Comparison of ENCODE assay signal across 9 cellular contexts in genomic region chr14:22928237-22929103, GRCh38. TPM values are rescaled to one million over a fixed set of nuclear protein-coding genes. Genes with fewer than 3 reads are reported as not detected.
DNase-seq lines count a peak whose midpoint lies in the region; TF ChIP-seq lines count a peak whose summit lies in the region.
"Had no signal": no experiment of that assay in that cellular context is flagged by ENCODE, and none has a peak within 500 bp of the region (broad histone marks: within the 10 kb centered on the region; RNA-seq: fewer than 3 reads in every experiment).

No MANE protein-coding gene starts in this region.

- H3K4me3 ChIP-seq in kidney epithelial cell (ENCODE audit: low read depth, low read length), result peak overlapping the region; percentile 92
- peak overlapping the region; percentile 44 to 86 (median 75) for H3K4me3 ChIP-seq in tibial nerve

- peaks cover 2% of the 10 kb centered on the region for H3K36me3 ChIP-seq in kidney epithelial cell (ENCODE audit: control insufficient read depth, insufficient read depth, low read length)
- peaks cover 2 to 33% (median 7%) of the 10 kb centered on the region in 3 donors for H3K36me3 ChIP-seq in tibial nerve

- no peak for TF ChIP-seq POLR2A in tibial nerve (IDR thresholded peaks at IDR 0.05)

- 16 to 19% methylated on average over 12 of the region's 12 CpGs for WGBS in tibial nerve, 2 donors

- peak; percentile 5 for DNase-seq in activated naive CD4-positive, alpha-beta T cell treated with Interleukin-2 at 50 U/mL for 16 hours
- no peak for DNase-seq in activated naive CD4-positive, alpha-beta T cell (lab: John Stamatoyannopoulos, UW)
- DNase-seq in kidney epithelial cell (ENCODE audit: low read depth) (no peak), tibial nerve (ENCODE audit: low spot score in 2 of 2) (peak in 1 of 2 donors; percentile 12), NCI-H446 treated with DMSO at 0.1 percent for 48 hours (lab: John Stamatoyannopoulos, UW) (no peak), COLO829 (ENCODE audit: low spot score) (no peak), NCI-H1105 (lab: John Stamatoyannopoulos, UW) (no peak)

- no peak for TF ChIP-seq CTCF in kidney epithelial cell (IDR thresholded peaks at IDR 0.05; ENCODE audit: insufficient read depth, low read length, poor library complexity, severe bottlenecking)
- no peak for TF ChIP-seq CTCF in tibial nerve (IDR thresholded peaks at IDR 0.05)

- H3K9me3 ChIP-seq in tibial nerve, result no peaks in the 10 kb centered on the region

- peak overlapping the region; percentile 92 for H3K27ac ChIP-seq in angular gyrus (ENCODE audit: low read depth, low read length)
- H3K27ac ChIP-seq in tibial nerve, result peak overlapping the region; percentile 62 to 97 (median 90)

- H3K4me1 ChIP-seq in tibial nerve, result peaks cover 0 to 20% (median 12%) of the 10 kb centered on the region in 4 donors

- H3K27me3 ChIP-seq in kidney epithelial cell (ENCODE audit: control insufficient read depth, insufficient read depth, low read length), result no peaks in the 10 kb centered on the region
- no peaks in the 10 kb centered on the region for H3K27me3 ChIP-seq in tibial nerve

- no peak for TF ChIP-seq EP300 in tibial nerve (IDR thresholded peaks at IDR 0.05)

RNA-seq across cellular contexts. Expression of gene PRMT5, which starts 0.7 kb away (rescaled TPM):
- 94.0 and 107 TPM in 2 replicates for total RNA-seq in kidney epithelial cell
- total RNA-seq in tibial nerve, result 10 to 100 TPM; 60.6 to 82.5 (median 76.8) TPM

RNA-seq across cellular contexts. Expression of gene RBM23, which starts 9.5 kb away (rescaled TPM):
- 96.1 and 146 TPM in 2 replicates for total RNA-seq in kidney epithelial cell
- total RNA-seq in tibial nerve, result 100 to 1,000 TPM in 3 of 4 donors, 10 to 100 TPM in 1; 81.9 to 633 (median 298) TPM

RNA-seq across cellular contexts. Expression of gene HAUS4, which starts 28.4 kb away (rescaled TPM):
- total RNA-seq in kidney epithelial cell (31.7 and 36.5 TPM in 2 replicates), tibial nerve (100 to 1,000 TPM in 1 of 4 donors, 10 to 100 TPM in 3; 52.1 to 104 (median 74.3) TPM)

RNA-seq across cellular contexts. Expression of gene REM2, which starts 45.4 kb away (rescaled TPM):
- 0.48 and 1.2 TPM in 2 replicates for total RNA-seq in kidney epithelial cell
- under 1 TPM in 2 of 4 donors, not detected in 2; 0.42 to 0.44 TPM for total RNA-seq in tibial nerve
- total RNA-seq: HT1080 had no signal

RNA-seq across cellular contexts. Expression of gene AJUBA, which starts 53.9 kb away (rescaled TPM):
- 87.2 and 90.8 TPM in 2 replicates for total RNA-seq in kidney epithelial cell
- total RNA-seq in tibial nerve, result 10 to 100 TPM; 22.8 to 33.5 (median 28.4) TPM
